25 cellular contexts compared by ENCODE assay signal in the genomic region with DNA sequence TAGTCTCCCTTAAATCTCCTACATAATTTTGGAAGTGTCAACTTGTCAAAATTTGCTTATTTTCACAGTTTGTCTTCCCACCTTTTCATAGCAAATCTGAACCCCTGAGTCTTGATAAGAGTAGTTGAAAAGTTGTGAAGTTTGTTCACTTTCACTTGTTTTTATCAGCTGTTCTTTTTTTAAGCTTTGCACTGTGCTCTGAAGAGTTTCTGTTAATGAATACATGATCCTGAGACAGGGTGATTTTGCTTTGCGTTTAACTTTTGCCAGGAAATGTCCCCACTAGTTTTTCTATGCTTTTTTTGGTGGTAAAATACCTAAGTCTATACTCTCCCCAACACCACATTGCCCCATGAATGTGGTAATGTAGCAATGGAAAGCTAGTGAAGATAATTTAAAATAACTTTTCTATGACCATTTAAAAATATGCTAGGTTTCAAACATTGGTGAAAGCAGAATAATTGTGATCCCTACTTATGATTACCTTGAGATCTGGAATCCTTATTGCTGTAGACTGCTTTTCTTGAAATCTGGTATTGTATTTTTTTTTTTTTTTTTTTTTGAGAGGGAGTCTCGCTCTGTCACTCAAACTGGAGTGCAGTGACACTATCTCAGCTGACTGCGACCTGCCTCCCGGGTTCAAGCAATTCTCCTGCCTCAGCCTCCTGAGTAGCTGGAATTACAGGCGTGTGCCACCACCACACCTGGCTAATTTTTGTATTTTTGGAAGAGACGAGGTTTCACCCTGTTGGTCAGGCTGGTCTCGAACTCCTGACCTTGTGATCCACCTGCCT. TPM values are rescaled to one million over a fixed set of nuclear protein-coding genes. Genes with fewer than 3 reads are reported as not detected.
DNase-seq lines count a peak whose midpoint lies in the region; ATAC-seq, FAIRE-seq and TF ChIP-seq lines count a peak whose summit lies in the region.
"Had no signal": no experiment of that assay in that cellular context is flagged by ENCODE, and none has a peak within 500 bp of the region (broad histone marks: within the 10 kb centered on the region; RNA-seq: fewer than 3 reads in every experiment).

No MANE protein-coding gene starts in this region.

- no peak for DNase-seq in CD8-positive, alpha-beta memory T cell
- DNase-seq in WTC11 (ENCODE audit: low spot score): no peak
- no peak for DNase-seq in HepG2 (ENCODE audit: low spot score)
- DNase-seq in progenitor cell of endocrine pancreas (ENCODE audit: low spot score, unreplicated experiment): no peak
- no peak for DNase-seq in type B pancreatic cell (ENCODE audit: extremely low spot score, unreplicated experiment)
- no peak for DNase-seq in dermis blood vessel endothelial cell
- no peak for DNase-seq in NCI-H2171 treated with DMSO at 0.1 percent for 48 hours (lab: John Stamatoyannopoulos, UW)
- DNase-seq: activated CD4-positive, alpha-beta memory T cell treated with anti-CD3 and anti-CD28 coated beads for 36 hours; activated CD4-positive, CD25-positive, alpha-beta regulatory T cell; Caco-2; DND-41; Kasumi-1; NCI-H1105 treated with DMSO at 0.1 percent for 48 hours; NCI-H2081; sigmoid colon; SJCRH30; stimulated activated naive CD4-positive, alpha-beta T cell; T1000; tibial artery had no signal

- no peak overlapping the region for H2AFZ ChIP-seq in HepG2 (ENCODE audit: low read length)

- H3K4me1 ChIP-seq in CD8-positive, alpha-beta memory T cell (ENCODE audit: insufficient read depth, low read length): peaks cover 10% of the 10 kb centered on the region
- peaks cover 48% of the 10 kb centered on the region for H3K4me1 ChIP-seq in HepG2 (ENCODE audit: insufficient read depth, low read length)

- no peaks in the 10 kb centered on the region for H3K9me3 ChIP-seq in CD8-positive, alpha-beta memory T cell (ENCODE audit: low read length)
- H3K9me3 ChIP-seq in HepG2 (ENCODE audit: low read length): no peaks in the 10 kb centered on the region
- H3K9me3 ChIP-seq: Caco-2, sigmoid colon, SJCRH30, tibial artery had no signal

- H3K4me2 ChIP-seq in HepG2 (ENCODE audit: low read depth, low read length): 0 out of 2 replicates have a peak overlapping the region, but pooled peaks have one; percentile 10

- H3K4me3 Mint-ChIP-seq in CD8-positive, alpha-beta memory T cell: peak overlapping the region in 1 of 7 donors; percentile 38
- no peak overlapping the region for H3K4me3 Mint-ChIP-seq in WTC11
- no peak overlapping the region for H3K4me3 Mint-ChIP-seq in progenitor cell of endocrine pancreas (ENCODE audit: low read depth)
- H3K4me3 Mint-ChIP-seq in type B pancreatic cell: no peak overlapping the region
- H3K4me3 Mint-ChIP-seq: activated CD4-positive, alpha-beta memory T cell treated with anti-CD3 and anti-CD28 coated beads for 36 hours had no signal

- TF ChIP-seq EP300 in HepG2 (IDR thresholded peaks at IDR 0.05; ENCODE audit: low read depth in 2 of 2, low read length in 2 of 2): no peak
- TF ChIP-seq EP300 in HepG2 (CRISPR knock-in tag; IDR thresholded peaks at IDR 0.05; ENCODE audit: borderline replicate concordance): no peak

- H3K4me1 Mint-ChIP-seq in CD8-positive, alpha-beta memory T cell: peaks cover 45 to 56% (median 51%) of the 10 kb centered on the region in 3 donors
- H3K4me1 Mint-ChIP-seq in WTC11 (peaks cover 15% of the 10 kb centered on the region), progenitor cell of endocrine pancreas (ENCODE audit: low read depth) (peaks cover 16% of the 10 kb centered on the region), type B pancreatic cell (ENCODE audit: unreplicated experiment) (peaks cover 23% of the 10 kb centered on the region)

- in situ Hi-C loops in HepG2 (cut with HindIII; ENCODE audit: extremely low pct_ligation_motif_present, low pct_unique_long_range_greater_than_20kb): no loop called here

- peaks cover 31% of the 10 kb centered on the region for H3K36me3 ChIP-seq in CD8-positive, alpha-beta memory T cell (ENCODE audit: insufficient read depth, low read length)
- peaks cover 10 to 26% of the 10 kb centered on the region in 2 experiments; a peak in 4 of 5 replicates for H3K36me3 ChIP-seq in HepG2 (replicated peaks in 1 of 2; ENCODE audit: control insufficient read depth in 1 of 2, insufficient read depth in 2 of 2, low read length in 2 of 2)

- no peaks in the 10 kb centered on the region for H3K9me3 Mint-ChIP-seq in CD8-positive, alpha-beta memory T cell
- H3K9me3 Mint-ChIP-seq in WTC11 (no peaks in the 10 kb centered on the region), progenitor cell of endocrine pancreas (ENCODE audit: low read depth) (no peaks in the 10 kb centered on the region), type B pancreatic cell (no peaks in the 10 kb centered on the region)
- H3K9me3 Mint-ChIP-seq: activated CD4-positive, alpha-beta memory T cell treated with anti-CD3 and anti-CD28 coated beads for 36 hours; activated naive CD4-positive, alpha-beta T cell treated with anti-CD3 and anti-CD28 coated beads, Interleukin-2, amount 50 U/mL, for 72 hours had no signal

- H3K79me2 ChIP-seq in HepG2 (ENCODE audit: insufficient read depth, low read length): peaks cover 54% of the 10 kb centered on the region

- intact Hi-C loops in HepG2 (cut with micrococcal nuclease; ENCODE audit: unreplicated experiment): no loop called here

- H3K4me3 ChIP-seq in CD8-positive, alpha-beta memory T cell (ENCODE audit: low read length): no peak overlapping the region
- H3K4me3 ChIP-seq in HepG2 (replicated peaks in 1 of 3; ENCODE audit: insufficient read depth in 1 of 3, low read depth in 2 of 3, low read length in 3 of 3): no peak overlapping the region
- H3K4me3 ChIP-seq: sigmoid colon, SJCRH30, tibial artery had no signal

- TF ChIP-seq CTCF in WTC11 (IDR thresholded peaks at IDR 0.05): no peak
- TF ChIP-seq CTCF in HepG2 (CRISPR knock-in tag; IDR thresholded peaks at IDR 0.05): no peak
- no peak for TF ChIP-seq CTCF in progenitor cell of endocrine pancreas (IDR thresholded peaks at IDR 0.05; ENCODE audit: unreplicated experiment)
- TF ChIP-seq CTCF in type B pancreatic cell (conservative IDR thresholded peaks at IDR 0.05): no peak

- CTCF ChIA-PET in CD8-positive, alpha-beta memory T cell (lab: Charles Lee): no interaction called here
- CTCF ChIA-PET in WTC11 (lab: Charles Lee) (interaction anchor here (0.7 kb wide), 1 partner anchor 275 kb away, joined by 3 read pairs; no protein-coding TSS in a partner anchor), HepG2 (lab: Yijun Ruan, JAX; ENCODE audit: low intra/inter-chr PET ratio, low total read pairs) (no interaction called here)

- FAIRE-seq in HepG2 (lab: Jason Lieb, UNC): no peak
- FAIRE-seq: colon, endometrium, H54, HTR-8/SVneo had no signal

- TF ChIP-seq POLR2A in HepG2 (IDR thresholded peaks at IDR 0.05; ENCODE audit: insufficient read depth in 1 of 2, low read depth in 2 of 2, low read length in 2 of 2): no peak

- no TSS peak for BruUV-seq in HepG2 (replicated peaks; lab: Mats Ljungman, UMichigan)

- H3K9ac ChIP-seq in HepG2 (ENCODE audit: insufficient read depth, low read depth, low read length): no peak overlapping the region

- POLR2A ChIA-PET in CD8-positive, alpha-beta memory T cell (lab: Charles Lee): no interaction called here
- POLR2A ChIA-PET in WTC11 (lab: Charles Lee): no interaction called here
- POLR2A ChIA-PET in HepG2 (lab: Yijun Ruan, JAX): no interaction called here

- H3K27ac Mint-ChIP-seq in CD8-positive, alpha-beta memory T cell: peak overlapping the region in 7 of 8 donors; percentile 29 to 79 (median 61)
- H3K27ac Mint-ChIP-seq in WTC11 (0 out of 2 replicates have a peak overlapping the region, but pooled peaks have one; percentile 21), progenitor cell of endocrine pancreas (peak overlapping the region; percentile 25), type B pancreatic cell (no peak overlapping the region)
- H3K27ac Mint-ChIP-seq: activated CD4-positive, alpha-beta memory T cell treated with anti-CD3 and anti-CD28 coated beads for 36 hours had no signal

- H3K27me3 Mint-ChIP-seq in CD8-positive, alpha-beta memory T cell: peaks cover 0 to under 1% of the 10 kb centered on the region in 2 donors
- H3K27me3 Mint-ChIP-seq in WTC11 (ENCODE audit: low read depth): no peaks in the 10 kb centered on the region
- H3K27me3 Mint-ChIP-seq in progenitor cell of endocrine pancreas: no peaks in the 10 kb centered on the region
- H3K27me3 Mint-ChIP-seq in type B pancreatic cell: no peaks in the 10 kb centered on the region
- H3K27me3 Mint-ChIP-seq: activated CD4-positive, alpha-beta memory T cell treated with anti-CD3 and anti-CD28 coated beads for 36 hours had no signal

- no peak for TF ChIP-seq RAD21 in HepG2 (CRISPR knock-in tag; IDR thresholded peaks at IDR 0.05)

- ATAC-seq in WTC11: no peak
- ATAC-seq in HepG2: peak; percentile 15; the same call in 1 of the 3 replicates
- ATAC-seq: activated naive CD4-positive, alpha-beta T cell treated with anti-CD3 and anti-CD28 coated beads, Interleukin-2, amount 50 U/mL, for 72 hours; Panc1 had no signal

- no peaks in the 10 kb centered on the region; the same call in 1 of the 2 replicates for H4K20me1 ChIP-seq in HepG2 (ENCODE audit: insufficient read depth, low read length)

- H3K36me3 Mint-ChIP-seq in CD8-positive, alpha-beta memory T cell: peaks cover 5 to 59% (median 21%) of the 10 kb centered on the region in 3 donors
- H3K36me3 Mint-ChIP-seq in WTC11: peaks cover 51% of the 10 kb centered on the region
- H3K36me3 Mint-ChIP-seq in progenitor cell of endocrine pancreas (ENCODE audit: insufficient read depth): peaks cover 12% of the 10 kb centered on the region
- H3K36me3 Mint-ChIP-seq in type B pancreatic cell: peaks cover 17% of the 10 kb centered on the region

- no peak overlapping the region for H3K27ac ChIP-seq in CD8-positive, alpha-beta memory T cell (ENCODE audit: low read depth, low read length)
- peak overlapping the region; percentile 16 for H3K27ac ChIP-seq in HepG2 (ENCODE audit: extremely low read length, insufficient read depth, low read length)
- H3K27ac ChIP-seq: sigmoid colon, SJCRH30, tibial artery had no signal

- 83% methylated on average over 6 of the region's 7 CpGs for WGBS in HepG2 (ENCODE audit: low lambda C conversion rate)

- H3K27me3 ChIP-seq in CD8-positive, alpha-beta memory T cell (ENCODE audit: insufficient read depth, low read length, poor library complexity, severe bottlenecking): no peaks in the 10 kb centered on the region
- no peaks in the 10 kb centered on the region for H3K27me3 ChIP-seq in HepG2 (ENCODE audit: control insufficient read depth in 1 of 2, insufficient read depth in 2 of 2, low read length in 2 of 2)
- H3K27me3 ChIP-seq: sigmoid colon, SJCRH30, tibial artery had no signal

RNA-seq across cellular contexts. Expression of a gene that starts 5.4 kb away (rescaled TPM):
- total RNA-seq in CD8-positive, alpha-beta memory T cell: 100 to 1,000 TPM; 123 to 124 TPM
- 14.5 TPM for polyA plus RNA-seq in CD8-positive, alpha-beta memory T cell
- total RNA-seq in WTC11 (2021) (59.0 to 63.4 TPM (median 60.3 TPM) in 3 replicates), HepG2 (2016; rRNA removed; fragmentation: Illumina TruSeq; extraction: Trizol) (46.5 and 66.0 TPM in 2 replicates), progenitor cell of endocrine pancreas (56.5 and 61.5 TPM in 2 replicates), type B pancreatic cell (ENCODE audit: low replicate concordance) (49.8 and 56.2 TPM in 2 replicates), dermis blood vessel endothelial cell (70.3 and 71.8 TPM in 2 replicates)
- total RNA-seq in HepG2 (2016; cell fraction: cytosol; rRNA removed; fragmentation: Illumina TruSeq; extraction: Trizol; ENCODE audit: low read depth): 12.5 and 13.3 TPM in 2 replicates
- total RNA-seq in HepG2 (2016; cell fraction: insoluble cytoplasmic fraction; rRNA removed; fragmentation: Illumina TruSeq; extraction: Trizol): 44.8 and 68.4 TPM in 2 replicates
- total RNA-seq in HepG2 (2016; cell fraction: membrane; rRNA removed; fragmentation: Illumina TruSeq; extraction: Trizol): 36.6 and 36.9 TPM in 2 replicates
- 39.2 and 41.4 TPM in 2 replicates for total RNA-seq in HepG2 (2016; cell fraction: nucleus; rRNA removed; fragmentation: Illumina TruSeq; extraction: Trizol)
- polyA plus RNA-seq in HepG2 (2011; rRNA removed): 38.3 and 45.4 TPM in 2 replicates
- polyA plus RNA-seq in HepG2 (2011; cell fraction: cytosol; rRNA removed): 26.4 and 28.5 TPM in 2 replicates
- 19.6 and 20.1 TPM in 2 replicates for polyA plus RNA-seq in HepG2 (2011; cell fraction: nucleus; rRNA removed)
- 20.4 and 27.1 TPM in 2 replicates for polyA plus RNA-seq in HepG2 (2012)
- polyA plus RNA-seq in HepG2 (2016; cell fraction: cytosol; fragmentation: Illumina TruSeq; extraction: Trizol; ENCODE audit: low read depth): 2.3 and 2.4 TPM in 2 replicates
- 40.2 and 44.8 TPM in 2 replicates for polyA plus RNA-seq in HepG2 (2016; cell fraction: insoluble cytoplasmic fraction; fragmentation: Illumina TruSeq; extraction: Trizol; ENCODE audit: low read depth)
- 9.0 and 9.5 TPM in 2 replicates for polyA plus RNA-seq in HepG2 (2016; cell fraction: membrane; fragmentation: Illumina TruSeq; extraction: Trizol; ENCODE audit: low read depth)
- 33.1 and 38.3 TPM in 2 replicates for polyA plus RNA-seq in HepG2 (2016; cell fraction: nucleus; fragmentation: Illumina TruSeq; extraction: Trizol; ENCODE audit: insufficient read depth, low read depth)
- polyA minus RNA-seq in HepG2 (2011; rRNA and poly(A)+ RNA removed; ENCODE audit: low replicate concordance): 69.1 and 83.6 TPM in 2 replicates
- polyA minus RNA-seq in HepG2 (2011; cell fraction: cytosol; rRNA and poly(A)+ RNA removed): 30.0 and 34.4 TPM in 2 replicates
- 78.5 and 81.9 TPM in 2 replicates for polyA minus RNA-seq in HepG2 (2011; cell fraction: nucleus; rRNA and poly(A)+ RNA removed)

RNA-seq across cellular contexts. Expression of a gene that starts 19.6 kb away (rescaled TPM):
- total RNA-seq in CD8-positive, alpha-beta memory T cell: 10 to 100 TPM; 15.9 to 16.9 TPM
- polyA plus RNA-seq in CD8-positive, alpha-beta memory T cell: 15.0 TPM
- total RNA-seq in WTC11 (2021): 7.0 to 8.6 TPM (median 7.6 TPM) in 3 replicates
- total RNA-seq in HepG2 (2016; rRNA removed; fragmentation: Illumina TruSeq; extraction: Trizol): 7.8 and 12.5 TPM in 2 replicates
- 0.79 and 0.91 TPM in 2 replicates for total RNA-seq in HepG2 (2016; cell fraction: cytosol; rRNA removed; fragmentation: Illumina TruSeq; extraction: Trizol; ENCODE audit: low read depth)
- 7.9 and 13.8 TPM in 2 replicates for total RNA-seq in HepG2 (2016; cell fraction: insoluble cytoplasmic fraction; rRNA removed; fragmentation: Illumina TruSeq; extraction: Trizol)
- total RNA-seq in HepG2 (2016; cell fraction: membrane; rRNA removed; fragmentation: Illumina TruSeq; extraction: Trizol): 3.2 and 3.4 TPM in 2 replicates
- total RNA-seq in HepG2 (2016; cell fraction: nucleus; rRNA removed; fragmentation: Illumina TruSeq; extraction: Trizol): 5.7 and 6.2 TPM in 2 replicates
- polyA plus RNA-seq in HepG2 (2011; rRNA removed): 2.4 and 3.4 TPM in 2 replicates
- 1.3 and 2.1 TPM in 2 replicates for polyA plus RNA-seq in HepG2 (2011; cell fraction: cytosol; rRNA removed)
- polyA plus RNA-seq in HepG2 (2011; cell fraction: nucleus; rRNA removed): 1.1 and 1.4 TPM in 2 replicates
- 3.9 and 4.1 TPM in 2 replicates for polyA plus RNA-seq in HepG2 (2012)
- 0.24 and 0.27 TPM in 2 replicates for polyA plus RNA-seq in HepG2 (2016; cell fraction: cytosol; fragmentation: Illumina TruSeq; extraction: Trizol; ENCODE audit: low read depth)
- polyA plus RNA-seq in HepG2 (2016; cell fraction: insoluble cytoplasmic fraction; fragmentation: Illumina TruSeq; extraction: Trizol; ENCODE audit: low read depth): 9.2 and 9.8 TPM in 2 replicates
- 1.3 and 1.4 TPM in 2 replicates for polyA plus RNA-seq in HepG2 (2016; cell fraction: membrane; fragmentation: Illumina TruSeq; extraction: Trizol; ENCODE audit: low read depth)
- polyA plus RNA-seq in HepG2 (2016; cell fraction: nucleus; fragmentation: Illumina TruSeq; extraction: Trizol; ENCODE audit: insufficient read depth, low read depth): 6.0 and 6.2 TPM in 2 replicates
- 2.6 and 3.3 TPM in 2 replicates for polyA minus RNA-seq in HepG2 (2011; rRNA and poly(A)+ RNA removed; ENCODE audit: low replicate concordance)
- polyA minus RNA-seq in HepG2 (2011; cell fraction: cytosol; rRNA and poly(A)+ RNA removed): 4.2 and 5.3 TPM in 2 replicates
- 4.8 and 5.1 TPM in 2 replicates for polyA minus RNA-seq in HepG2 (2011; cell fraction: nucleus; rRNA and poly(A)+ RNA removed)
- 9.3 and 9.6 TPM in 2 replicates for total RNA-seq in progenitor cell of endocrine pancreas
- 11.4 and 11.8 TPM in 2 replicates for total RNA-seq in type B pancreatic cell (ENCODE audit: low replicate concordance)
- 24.0 and 30.0 TPM in 2 replicates for total RNA-seq in dermis blood vessel endothelial cell
